8 cellular contexts compared by ENCODE assay signal in genomic region chr15:70095387-70096214, GRCh38. TPM values are rescaled to one million over a fixed set of nuclear protein-coding genes. Genes with fewer than 3 reads are reported as not detected.
A peak's percentile ranks its signal among the peaks of the same experiment; 100 is the strongest.
DNase-seq lines count a peak whose midpoint lies in the region; ATAC-seq, FAIRE-seq and TF ChIP-seq lines count a peak whose summit lies in the region.

No MANE protein-coding gene starts in this region.

- H3K27me3 ChIP-seq in endothelial cell of umbilical vein (ENCODE audit: control insufficient read depth in 2 of 2, insufficient read depth in 2 of 2, low read length in 2 of 2) = no peaks in the 10 kb centered on the region
- no peaks in the 10 kb centered on the region for H3K27me3 ChIP-seq in upper lobe of right lung

- DNase-seq in CD14-positive monocyte (ENCODE audit: low spot score) (peak; percentile 66), KBM-7 (peak; percentile 64), endothelial cell of umbilical vein (ENCODE audit: low read depth, low spot score) (peak; percentile 27), natural killer cell (no peak), upper lobe of right lung (peak; percentile 77)
- peak; percentile 55 for DNase-seq in activated CD4-positive, alpha-beta T cell treated with anti-CD3 and anti-CD28 coated beads, Interleukin-2, amount 50 U/mL, for 1 hour
- DNase-seq in NK-92 treated with Interleukin-12 subunit alpha and Interleukin-12 subunit beta, amount 100 ng/mL, for 24 hours (lab: John Stamatoyannopoulos, UW) = no peak

- TF ChIP-seq POLR2A in endothelial cell of umbilical vein (IDR thresholded peaks at IDR 0.05; ENCODE audit: low read depth, low read length) = no peak

- peak overlapping the region; percentile 98 to 99 for H3K4me3 Mint-ChIP-seq in CD14-positive monocyte
- H3K4me3 Mint-ChIP-seq in natural killer cell = peak overlapping the region; percentile 95

- no peaks in the 10 kb centered on the region for H3K9me3 ChIP-seq in endothelial cell of umbilical vein (replicated peaks; ENCODE audit: control insufficient read depth, insufficient read depth, low read length)
- H3K9me3 ChIP-seq in upper lobe of right lung = no peaks in the 10 kb centered on the region

- H3K4me1 ChIP-seq in endothelial cell of umbilical vein (ENCODE audit: control insufficient read depth, extremely low read depth, insufficient read depth, low read length) (peaks cover 50% of the 10 kb centered on the region), upper lobe of right lung (peaks cover 61% of the 10 kb centered on the region)

- intact Hi-C loops in CD14-positive monocyte (cut with micrococcal nuclease) (loop anchor here (2.0 to 10.0 kb wide), 6 partner anchors 47 to 621 kb away; no protein-coding TSS in a partner anchor), endothelial cell of umbilical vein (cut with micrococcal nuclease) (loop anchor here (1.0 to 10.0 kb wide), 5 partner anchors 33 to 699 kb away; no protein-coding TSS in a partner anchor), natural killer cell (cut with micrococcal nuclease) (loop anchor here (5.0 to 10.0 kb wide), 4 partner anchors 47 to 669 kb away; partner anchors contain the start of gene UACA), upper lobe of right lung (cut with DNase I) (no loop called here)

- no peaks in the 10 kb centered on the region for H3K9me1 ChIP-seq in endothelial cell of umbilical vein (replicated peaks; ENCODE audit: control insufficient read depth, extremely low read depth, insufficient read depth, low read length)

- H3K79me2 ChIP-seq in endothelial cell of umbilical vein (ENCODE audit: control insufficient read depth, insufficient read depth, low read length) = peaks cover 69% of the 10 kb centered on the region

- H3K4me1 Mint-ChIP-seq in CD14-positive monocyte (peaks cover 56% of the 10 kb centered on the region), natural killer cell (peaks cover 58 to 80% of the 10 kb centered on the region in 2 donors)

- TF ChIP-seq CTCF in CD14-positive monocyte (IDR thresholded peaks at IDR 0.05) (peak; percentile 57), endothelial cell of umbilical vein (IDR thresholded peaks at IDR 0.05; ENCODE audit: extremely low read depth in 1 of 2, insufficient read depth in 1 of 2, low read depth in 1 of 2, low read length in 2 of 2) (no peak), natural killer cell (IDR thresholded peaks at IDR 0.05) (peak; percentile 3), upper lobe of right lung (IDR thresholded peaks at IDR 0.05) (no peak)

- H3K36me3 ChIP-seq in endothelial cell of umbilical vein (ENCODE audit: control insufficient read depth in 2 of 2, extremely low read depth in 1 of 2, insufficient read depth in 2 of 2, low read length in 2 of 2) = peaks cover 4 to 9% of the 10 kb centered on the region in 2 experiments
- peaks cover 8% of the 10 kb centered on the region for H3K36me3 ChIP-seq in upper lobe of right lung

- CTCF ChIA-PET in endothelial cell of umbilical vein (lab: Charles Lee) = interaction anchor here (0.6 to 3.2 kb wide), 5 partner anchors 16 to 393 kb away, joined by 3 to 14 read pairs (median 5); no protein-coding TSS in a partner anchor

- H3K27ac Mint-ChIP-seq in CD14-positive monocyte (peak overlapping the region in 6 of 7 donors; percentile 65 to 96 (median 91)), natural killer cell (peak overlapping the region in 1 of 2 donors; percentile 100)

- H3K9me3 Mint-ChIP-seq in CD14-positive monocyte = peaks cover 0 to 9% (median 0%) of the 10 kb centered on the region in 7 donors
- no peaks in the 10 kb centered on the region for H3K9me3 Mint-ChIP-seq in natural killer cell

- H3K27me3 Mint-ChIP-seq in CD14-positive monocyte (ENCODE audit: low read depth in 3 of 3) = peaks cover 7 to 23% (median 12%) of the 10 kb centered on the region in 3 donors
- H3K27me3 Mint-ChIP-seq in natural killer cell (ENCODE audit: low read depth in 2 of 2) = peaks cover 32 to 35% of the 10 kb centered on the region in 2 donors

- no peak overlapping the region for H2AFZ ChIP-seq in endothelial cell of umbilical vein (ENCODE audit: low read depth, low read length)

- in situ Hi-C loops in KBM-7 (cut with MboI; ENCODE audit: low pct_unique_long_range_greater_than_20kb, low sequenced_read_pairs) = no loop called here

- ATAC-seq in natural killer cell = no peak
- no peak for ATAC-seq in upper lobe of right lung
- no peak for ATAC-seq in HG02884 (IDR thresholded peaks at IDR 0.05; ENCODE audit: unreplicated experiment)

- H3K27ac ChIP-seq in endothelial cell of umbilical vein (ENCODE audit: insufficient read depth, low read depth, low read length) = peak overlapping the region; percentile 85
- peak overlapping the region; percentile 98 for H3K27ac ChIP-seq in upper lobe of right lung

- no peak for FAIRE-seq in endothelial cell of umbilical vein (lab: Jason Lieb, UNC)

- H3K4me3 ChIP-seq in endothelial cell of umbilical vein (replicated peaks in 1 of 3; ENCODE audit: insufficient read depth in 1 of 3, low read depth in 1 of 3, low read length in 3 of 3) (peak overlapping the region; percentile 88 to 98 (median 89)), upper lobe of right lung (peak overlapping the region; percentile 86)

- dilution Hi-C loops in endothelial cell of umbilical vein (cut with MboI; ENCODE audit: extremely low pct_ligation_motif_present, low sequenced_read_pairs) = no loop called here

- BruUV-seq in endothelial cell of umbilical vein (replicated peaks; lab: Mats Ljungman, UMichigan) = no TSS peak

- POLR2A ChIA-PET in endothelial cell of umbilical vein (lab: Charles Lee) = interaction anchor here (1.1 to 1.7 kb wide), 2 partner anchors 34 to 379 kb away, joined by 3 read pairs; no protein-coding TSS in a partner anchor

- peak overlapping the region; percentile 86 for H3K9ac ChIP-seq in endothelial cell of umbilical vein (replicated peaks; ENCODE audit: extremely low read depth, insufficient read depth, low read length)

- peaks cover 47% of the 10 kb centered on the region in 2 donors for H3K36me3 Mint-ChIP-seq in CD14-positive monocyte
- H3K36me3 Mint-ChIP-seq in natural killer cell = no peaks in the 10 kb centered on the region

- peak overlapping the region; percentile 82 for H3K4me2 ChIP-seq in endothelial cell of umbilical vein (ENCODE audit: insufficient read depth, low read length)

- no peaks in the 10 kb centered on the region for H4K20me1 ChIP-seq in endothelial cell of umbilical vein (replicated peaks; ENCODE audit: control insufficient read depth, extremely low read depth, insufficient read depth, low read length)

TF ChIP-seq in endothelial cell of umbilical vein, 7 proteins besides CTCF, POLR2A, EP300 and RAD21:
- TF ChIP-seq GATA2 (IDR thresholded peaks at IDR 0.05; ENCODE audit: insufficient read depth, insufficient read length, low read depth, low read length) (no peak), POLR2AphosphoS5 (IDR thresholded peaks at IDR 0.05; ENCODE audit: insufficient read depth, low read depth, low read length) (no peak), FOS (IDR thresholded peaks at IDR 0.05; ENCODE audit: borderline replicate concordance, insufficient read depth, low read length) (no peak), MYC (IDR thresholded peaks at IDR 0.05; ENCODE audit: low read depth, low read length) (no peak), JUN (IDR thresholded peaks at IDR 0.05; ENCODE audit: borderline replicate concordance, insufficient read depth, insufficient read length, low read depth) (no peak), EZH2 (IDR thresholded peaks at IDR 0.05; ENCODE audit: borderline replicate concordance, low read depth, low read length, severe bottlenecking) (no peak)
- TF ChIP-seq, protein P1, sequence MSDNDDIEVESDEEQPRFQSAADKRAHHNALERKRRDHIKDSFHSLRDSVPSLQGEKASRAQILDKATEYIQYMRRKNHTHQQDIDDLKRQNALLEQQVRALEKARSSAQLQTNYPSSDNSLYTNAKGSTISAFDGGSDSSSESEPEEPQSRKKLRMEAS (IDR thresholded peaks at IDR 0.05; ENCODE audit: insufficient read depth, insufficient read length) = no peak
TF ChIP-seq in endothelial cell of umbilical vein: peak in this region for 0.

RNA-seq across cellular contexts. Expression of gene TLE3, which starts 2.1 kb away (rescaled TPM):
- polyA plus RNA-seq in CD14-positive monocyte (10 to 100 TPM; 12.8 to 23.6 TPM), endothelial cell of umbilical vein (40.5 TPM in 2 replicates)
- total RNA-seq in endothelial cell of umbilical vein (53.8 and 56.9 TPM in 2 replicates), natural killer cell (10 to 100 TPM; 32.1 to 94.9 (median 36.7) TPM), upper lobe of right lung (58.8 TPM)
- polyA plus RNA-seq in endothelial cell of umbilical vein (2011; cell fraction: cytosol; rRNA removed) = 25.4 and 32.3 TPM in 2 replicates
- polyA plus RNA-seq in endothelial cell of umbilical vein (2011; cell fraction: nucleus; rRNA removed) = 76.5 and 80.5 TPM in 2 replicates
- 37.2 and 57.4 TPM in 2 replicates for polyA plus RNA-seq in endothelial cell of umbilical vein (2012)
- 74.4 and 77.7 TPM in 2 replicates for polyA minus RNA-seq in endothelial cell of umbilical vein
- polyA minus RNA-seq in endothelial cell of umbilical vein (2011; cell fraction: cytosol; rRNA and poly(A)+ RNA removed) = 114 TPM
- polyA minus RNA-seq in endothelial cell of umbilical vein (2011; cell fraction: nucleus; rRNA and poly(A)+ RNA removed) = 63.4 and 82.0 TPM in 2 replicates

Comparison
In these comparisons a context has a peak if more than half of its experiments do, and no peak if none do; other contexts are left out.
1. DNase-seq: peak in CD14-positive monocyte (single experiment), KBM-7 (single experiment), activated CD4-positive, alpha-beta T cell treated with anti-CD3 and anti-CD28 coated beads, Interleukin-2, amount 50 U/mL, for 1 hour (single experiment), endothelial cell of umbilical vein (single experiment) and upper lobe of right lung (single experiment); none in natural killer cell (single experiment) and NK-92 treated with Interleukin-12 subunit alpha and Interleukin-12 subunit beta, amount 100 ng/mL, for 24 hours (single experiment).
2. CTCF ChIP-seq: peak in CD14-positive monocyte (single experiment) and natural killer cell (single experiment); none in endothelial cell of umbilical vein (0 of 2) and upper lobe of right lung (single experiment).